In genomic region chr13:76808927-76809326, GRCh38 we compare ENCODE assay signal across 32 cellular contexts.
"Had no signal": no experiment of that assay in that cellular context is flagged by ENCODE, and none has a peak within 500 bp of the region (broad histone marks: within the 10 kb centered on the region; RNA-seq: fewer than 3 reads in every experiment).

No MANE protein-coding gene starts in this region.

- H3K27ac Mint-ChIP-seq: activated B cell treated with CpG ODN at 0.5 μM for 24 hours; activated CD4-positive, alpha-beta memory T cell treated with anti-CD3 and anti-CD28 coated beads for 36 hours; activated naive CD4-positive, alpha-beta T cell treated with anti-CD3 and anti-CD28 coated beads, Interleukin-2, amount 10 ng/mL, durations not matched to agents 7 days and 5 days; activated naive CD8-positive, alpha-beta T cell; activated naive CD8-positive, alpha-beta T cell treated with anti-CD3 and anti-CD28 coated beads, Interleukin-2, amount 50 U/mL, for 24 hours; activated T-helper 1 cell treated with anti-CD3 and anti-CD28 coated beads, Interleukin-12 subunit alpha, Interleukin-12 subunit beta, Interleukin-2, Interleukin-4 antibody, amounts not matched to agents 30 ng/mL and 10 ng/mL and 1 ng/mL, durations not matched to agents 14 hours and 24 hours and 36 hours had no signal

- H3K36me3 Mint-ChIP-seq: activated CD4-positive, alpha-beta memory T cell treated with anti-CD3 and anti-CD28 coated beads for 36 hours; activated naive CD4-positive, alpha-beta T cell treated with anti-CD3 and anti-CD28 coated beads, Interleukin-2, amount 10 ng/mL, durations not matched to agents 7 days and 5 days; brain had no signal

- H3K4me3 ChIP-seq: PC-9, SK-N-MC had no signal

- DNase-seq: activated B cell treated with CpG ODN at 0.5 μM for 24 hours; activated CD4-positive, alpha-beta memory T cell treated with anti-CD3 and anti-CD28 coated beads for 36 hours; activated CD4-positive, alpha-beta T cell treated with anti-CD3 and anti-CD28 coated beads for 4 hours; activated CD4-positive, alpha-beta T cell treated with anti-CD3 and anti-CD28 coated beads, Interleukin-2, amount 50 U/mL, for 1 hour; activated CD4-positive, CD25-positive, alpha-beta regulatory T cell treated with anti-CD3 and anti-CD28 coated beads, Interleukin-2, amount 50 U/mL, for 72 hours; activated CD8-positive, alpha-beta memory T cell treated with anti-CD3 and anti-CD28 coated beads, Interleukin-2, amount 50 U/mL, for 4 hours; activated naive CD4-positive, alpha-beta T cell treated with anti-CD3 and anti-CD28 coated beads, Interleukin-2, amount 10 ng/mL, durations not matched to agents 7 days and 5 days; activated naive CD8-positive, alpha-beta T cell treated with anti-CD3 and anti-CD28 coated beads, Interleukin-2, amount 50 U/mL, for 24 hours; activated T-cell treated with anti-CD3 and anti-CD28 coated beads for 4 hours; activated T-cell treated with anti-CD3 and anti-CD28 coated beads, Interleukin-2, amount 50 U/mL, for 4 hours; anterior cingulate cortex; KG1; MM.1S; MV-4-11; NCI-H1092; NCI-H146; NCI-H187; NCI-H2029 treated with DMSO at 0.1 percent for 48 hours; NCI-H2107; NCI-H2171; NCI-H510A; NCI-H526; NCI-H748 treated with DMSO at 0.1 percent for 48 hours; NK-92 treated with Interleukin-12 subunit alpha and Interleukin-12 subunit beta, amount 100 ng/mL, for 24 hours; PC-9; Right ventricle myocardium superior; T1000 had no signal

- H3K4me3 Mint-ChIP-seq: activated B cell treated with CpG ODN at 0.5 μM for 24 hours; activated CD4-positive, alpha-beta memory T cell treated with anti-CD3 and anti-CD28 coated beads for 36 hours; activated naive CD4-positive, alpha-beta T cell treated with anti-CD3 and anti-CD28 coated beads, Interleukin-2, amount 10 ng/mL, durations not matched to agents 7 days and 5 days; activated naive CD8-positive, alpha-beta T cell; activated naive CD8-positive, alpha-beta T cell treated with anti-CD3 and anti-CD28 coated beads, Interleukin-2, amount 50 U/mL, for 24 hours; activated T-cell treated with anti-CD3 and anti-CD28 coated beads, Interleukin-2, amount 50 U/mL, for 4 hours; activated T-helper 1 cell treated with anti-CD3 and anti-CD28 coated beads, Interleukin-12 subunit alpha, Interleukin-12 subunit beta, Interleukin-2, Interleukin-4 antibody, amounts not matched to agents 30 ng/mL and 10 ng/mL and 1 ng/mL, durations not matched to agents 14 hours and 24 hours and 36 hours; brain had no signal

- H3K4me1 Mint-ChIP-seq: activated B cell treated with CpG ODN at 0.5 μM for 24 hours; activated naive CD4-positive, alpha-beta T cell treated with anti-CD3 and anti-CD28 coated beads, Interleukin-2, amount 10 ng/mL, durations not matched to agents 7 days and 5 days; activated naive CD8-positive, alpha-beta T cell treated with anti-CD3 and anti-CD28 coated beads, Interleukin-2, amount 50 U/mL, for 24 hours had no signal

- H3K27me3 Mint-ChIP-seq: activated CD4-positive, alpha-beta memory T cell treated with anti-CD3 and anti-CD28 coated beads for 36 hours; activated naive CD8-positive, alpha-beta T cell; brain had no signal

- H3K27ac ChIP-seq: PC-9, SK-N-MC, VCaP had no signal
